1 cellular context compared by ENCODE assay signal in the genomic region with DNA sequence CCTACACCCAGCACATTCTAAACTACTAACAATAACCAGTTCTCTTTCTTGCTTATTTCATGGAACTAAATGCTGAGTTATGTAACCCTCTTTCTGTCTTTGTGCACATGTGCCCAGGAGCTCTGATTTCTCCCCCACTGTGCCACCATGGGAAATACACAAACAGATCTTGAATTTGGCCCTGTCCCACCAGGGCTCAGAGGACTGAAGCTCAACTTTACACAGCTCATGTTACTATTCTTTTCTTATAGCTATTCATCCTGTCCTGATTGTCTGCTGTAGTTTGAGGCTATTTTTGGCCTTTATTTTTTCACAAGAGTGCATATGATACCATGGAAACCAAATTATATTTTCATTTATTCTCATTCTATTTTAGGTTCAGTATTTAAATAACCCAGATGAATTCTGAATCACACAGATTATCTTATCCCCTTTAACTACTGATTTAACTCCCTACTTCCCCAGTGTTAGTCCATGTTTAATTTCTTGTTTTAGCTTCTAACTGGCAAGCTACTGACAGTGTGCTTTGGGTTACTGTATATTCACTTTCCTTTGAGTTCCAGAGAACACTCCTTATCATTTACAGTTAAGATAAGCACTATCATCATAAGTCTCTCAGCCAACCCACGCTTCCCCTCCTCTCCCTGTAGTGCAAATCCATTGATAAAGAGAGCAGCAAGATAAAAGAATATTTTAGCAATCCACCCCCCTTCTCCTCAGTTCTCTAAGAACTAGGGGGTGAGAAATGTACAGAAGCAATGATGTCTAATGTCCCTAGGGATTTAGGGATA.
TF ChIP-seq lines count a peak whose summit lies in the region.

No MANE protein-coding gene starts in this region.

TF ChIP-seq in K562, 482 proteins besides CTCF, POLR2A, EP300 and RAD21 (continued from another document and continues in another):
- TF ChIP-seq HNRNPL (IDR thresholded peaks at IDR 0.05; ENCODE audit: low read depth, low read length) = no peak
- no peak for TF ChIP-seq EWSR1 (IDR thresholded peaks at IDR 0.05; ENCODE audit: borderline replicate concordance, low read depth, partially characterized antibody)
- TF ChIP-seq HMGN3 (IDR thresholded peaks at IDR 0.05; ENCODE audit: borderline replicate concordance, extremely low read depth, insufficient read length, low read depth, low read length) = no peak
- TF ChIP-seq HNRNPUL1 (IDR thresholded peaks at IDR 0.05; ENCODE audit: low read length) = no peak
- TF ChIP-seq, protein P1, sequence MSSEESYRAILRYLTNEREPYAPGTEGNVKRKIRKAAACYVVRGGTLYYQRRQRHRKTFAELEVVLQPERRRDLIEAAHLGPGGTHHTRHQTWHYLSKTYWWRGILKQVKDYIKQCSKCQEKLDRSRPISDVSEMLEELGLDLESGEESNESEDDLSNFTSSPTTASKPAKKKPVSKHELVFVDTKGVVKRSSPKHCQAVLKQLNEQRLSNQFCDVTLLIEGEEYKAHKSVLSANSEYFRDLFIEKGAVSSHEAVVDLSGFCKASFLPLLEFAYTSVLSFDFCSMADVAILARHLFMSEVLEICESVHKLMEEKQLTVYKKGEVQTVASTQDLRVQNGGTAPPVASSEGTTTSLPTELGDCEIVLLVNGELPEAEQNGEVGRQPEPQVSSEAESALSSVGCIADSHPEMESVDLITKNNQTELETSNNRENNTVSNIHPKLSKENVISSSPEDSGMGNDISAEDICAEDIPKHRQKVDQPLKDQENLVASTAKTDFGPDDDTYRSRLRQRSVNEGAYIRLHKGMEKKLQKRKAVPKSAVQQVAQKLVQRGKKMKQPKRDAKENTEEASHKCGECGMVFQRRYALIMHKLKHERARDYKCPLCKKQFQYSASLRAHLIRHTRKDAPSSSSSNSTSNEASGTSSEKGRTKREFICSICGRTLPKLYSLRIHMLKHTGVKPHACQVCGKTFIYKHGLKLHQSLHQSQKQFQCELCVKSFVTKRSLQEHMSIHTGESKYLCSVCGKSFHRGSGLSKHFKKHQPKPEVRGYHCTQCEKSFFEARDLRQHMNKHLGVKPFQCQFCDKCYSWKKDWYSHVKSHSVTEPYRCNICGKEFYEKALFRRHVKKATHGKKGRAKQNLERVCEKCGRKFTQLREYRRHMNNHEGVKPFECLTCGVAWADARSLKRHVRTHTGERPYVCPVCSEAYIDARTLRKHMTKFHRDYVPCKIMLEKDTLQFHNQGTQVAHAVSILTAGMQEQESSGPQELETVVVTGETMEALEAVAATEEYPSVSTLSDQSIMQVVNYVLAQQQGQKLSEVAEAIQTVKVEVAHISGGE (CRISPR knock-in tag; IDR thresholded peaks at IDR 0.05) = no peak
- no peak for TF ChIP-seq ZEB2 (IDR thresholded peaks at IDR 0.05)
- TF ChIP-seq NELFE (IDR thresholded peaks at IDR 0.05; ENCODE audit: insufficient read depth, insufficient read length) = no peak
- no peak for TF ChIP-seq HEY1 (CRISPR knock-in tag; IDR thresholded peaks at IDR 0.05; ENCODE audit: borderline replicate concordance)
- TF ChIP-seq, protein P2, sequence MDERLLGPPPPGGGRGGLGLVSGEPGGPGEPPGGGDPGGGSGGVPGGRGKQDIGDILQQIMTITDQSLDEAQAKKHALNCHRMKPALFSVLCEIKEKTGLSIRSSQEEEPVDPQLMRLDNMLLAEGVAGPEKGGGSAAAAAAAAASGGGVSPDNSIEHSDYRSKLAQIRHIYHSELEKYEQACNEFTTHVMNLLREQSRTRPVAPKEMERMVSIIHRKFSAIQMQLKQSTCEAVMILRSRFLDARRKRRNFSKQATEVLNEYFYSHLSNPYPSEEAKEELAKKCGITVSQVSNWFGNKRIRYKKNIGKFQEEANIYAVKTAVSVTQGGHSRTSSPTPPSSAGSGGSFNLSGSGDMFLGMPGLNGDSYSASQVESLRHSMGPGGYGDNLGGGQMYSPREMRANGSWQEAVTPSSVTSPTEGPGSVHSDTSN (CRISPR knock-in tag; IDR thresholded peaks at IDR 0.05; ENCODE audit: low read depth) = no peak
- TF ChIP-seq, protein P2 (tag; conservative IDR thresholded peaks at IDR 0.05; ENCODE audit: low read depth) = no peak
- TF ChIP-seq, protein P3, sequence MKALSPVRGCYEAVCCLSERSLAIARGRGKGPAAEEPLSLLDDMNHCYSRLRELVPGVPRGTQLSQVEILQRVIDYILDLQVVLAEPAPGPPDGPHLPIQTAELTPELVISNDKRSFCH (CRISPR knock-in tag; IDR thresholded peaks at IDR 0.05) = no peak
- TF ChIP-seq, protein P3 (tag; IDR thresholded peaks at IDR 0.05) = no peak
- TF ChIP-seq MCM3 (IDR thresholded peaks at IDR 0.05) = no peak
- TF ChIP-seq, protein P4, sequence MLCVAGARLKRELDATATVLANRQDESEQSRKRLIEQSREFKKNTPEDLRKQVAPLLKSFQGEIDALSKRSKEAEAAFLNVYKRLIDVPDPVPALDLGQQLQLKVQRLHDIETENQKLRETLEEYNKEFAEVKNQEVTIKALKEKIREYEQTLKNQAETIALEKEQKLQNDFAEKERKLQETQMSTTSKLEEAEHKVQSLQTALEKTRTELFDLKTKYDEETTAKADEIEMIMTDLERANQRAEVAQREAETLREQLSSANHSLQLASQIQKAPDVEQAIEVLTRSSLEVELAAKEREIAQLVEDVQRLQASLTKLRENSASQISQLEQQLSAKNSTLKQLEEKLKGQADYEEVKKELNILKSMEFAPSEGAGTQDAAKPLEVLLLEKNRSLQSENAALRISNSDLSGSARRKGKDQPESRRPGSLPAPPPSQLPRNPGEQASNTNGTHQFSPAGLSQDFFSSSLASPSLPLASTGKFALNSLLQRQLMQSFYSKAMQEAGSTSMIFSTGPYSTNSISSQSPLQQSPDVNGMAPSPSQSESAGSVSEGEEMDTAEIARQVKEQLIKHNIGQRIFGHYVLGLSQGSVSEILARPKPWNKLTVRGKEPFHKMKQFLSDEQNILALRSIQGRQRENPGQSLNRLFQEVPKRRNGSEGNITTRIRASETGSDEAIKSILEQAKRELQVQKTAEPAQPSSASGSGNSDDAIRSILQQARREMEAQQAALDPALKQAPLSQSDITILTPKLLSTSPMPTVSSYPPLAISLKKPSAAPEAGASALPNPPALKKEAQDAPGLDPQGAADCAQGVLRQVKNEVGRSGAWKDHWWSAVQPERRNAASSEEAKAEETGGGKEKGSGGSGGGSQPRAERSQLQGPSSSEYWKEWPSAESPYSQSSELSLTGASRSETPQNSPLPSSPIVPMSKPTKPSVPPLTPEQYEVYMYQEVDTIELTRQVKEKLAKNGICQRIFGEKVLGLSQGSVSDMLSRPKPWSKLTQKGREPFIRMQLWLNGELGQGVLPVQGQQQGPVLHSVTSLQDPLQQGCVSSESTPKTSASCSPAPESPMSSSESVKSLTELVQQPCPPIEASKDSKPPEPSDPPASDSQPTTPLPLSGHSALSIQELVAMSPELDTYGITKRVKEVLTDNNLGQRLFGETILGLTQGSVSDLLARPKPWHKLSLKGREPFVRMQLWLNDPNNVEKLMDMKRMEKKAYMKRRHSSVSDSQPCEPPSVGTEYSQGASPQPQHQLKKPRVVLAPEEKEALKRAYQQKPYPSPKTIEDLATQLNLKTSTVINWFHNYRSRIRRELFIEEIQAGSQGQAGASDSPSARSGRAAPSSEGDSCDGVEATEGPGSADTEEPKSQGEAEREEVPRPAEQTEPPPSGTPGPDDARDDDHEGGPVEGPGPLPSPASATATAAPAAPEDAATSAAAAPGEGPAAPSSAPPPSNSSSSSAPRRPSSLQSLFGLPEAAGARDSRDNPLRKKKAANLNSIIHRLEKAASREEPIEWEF (CRISPR knock-in tag; IDR thresholded peaks at IDR 0.05) = no peak
- TF ChIP-seq ZNF764 (CRISPR knock-in tag; IDR thresholded peaks at IDR 0.05; ENCODE audit: low read depth) = no peak
- TF ChIP-seq, protein P5, sequence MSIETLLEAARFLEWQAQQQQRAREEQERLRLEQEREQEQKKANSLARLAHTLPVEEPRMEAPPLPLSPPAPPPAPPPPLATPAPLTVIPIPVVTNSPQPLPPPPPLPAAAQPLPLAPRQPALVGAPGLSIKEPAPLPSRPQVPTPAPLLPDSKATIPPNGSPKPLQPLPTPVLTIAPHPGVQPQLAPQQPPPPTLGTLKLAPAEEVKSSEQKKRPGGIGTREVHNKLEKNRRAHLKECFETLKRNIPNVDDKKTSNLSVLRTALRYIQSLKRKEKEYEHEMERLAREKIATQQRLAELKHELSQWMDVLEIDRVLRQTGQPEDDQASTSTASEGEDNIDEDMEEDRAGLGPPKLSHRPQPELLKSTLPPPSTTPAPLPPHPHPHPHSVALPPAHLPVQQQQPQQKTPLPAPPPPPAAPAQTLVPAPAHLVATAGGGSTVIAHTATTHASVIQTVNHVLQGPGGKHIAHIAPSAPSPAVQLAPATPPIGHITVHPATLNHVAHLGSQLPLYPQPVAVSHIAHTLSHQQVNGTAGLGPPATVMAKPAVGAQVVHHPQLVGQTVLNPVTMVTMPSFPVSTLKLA (conservative IDR thresholded peaks at IDR 0.05) = 0 out of 4 replicates have a peak, but pooled peaks of 1 of the 2 experiments have one; percentile 2
- TF ChIP-seq KLF16 (IDR thresholded peaks at IDR 0.05) = peak; percentile 58; the same call in 1 of the 2 replicates
- no peak for TF ChIP-seq ZNF184 (CRISPR knock-in tag; IDR thresholded peaks at IDR 0.05)
- peak in 1 of 2 experiments; percentile 56; a peak in 1 of 4 replicates for TF ChIP-seq TBL1XR1 (IDR thresholded peaks at IDR 0.05; ENCODE audit: low read length in 2 of 2)
- TF ChIP-seq CHCHD3 (CRISPR knock-in tag; IDR thresholded peaks at IDR 0.05) = no peak
- TF ChIP-seq MYBL2 (IDR thresholded peaks at IDR 0.05; ENCODE audit: low read depth) = no peak
- no peak for TF ChIP-seq MYBL2 (CRISPR knock-in tag; IDR thresholded peaks at IDR 0.05; ENCODE audit: borderline replicate concordance)
- no peak for TF ChIP-seq YY1 (IDR thresholded peaks at IDR 0.05; ENCODE audit: borderline replicate concordance in 1 of 3, control insufficient read depth in 1 of 3, extremely low read depth in 1 of 3, insufficient read depth in 3 of 3, insufficient read length in 1 of 3, insufficient replicate concordance in 2 of 3, low read depth in 1 of 3, low read length in 2 of 3)
- no peak for TF ChIP-seq ETS2 (tag; IDR thresholded peaks at IDR 0.05; ENCODE audit: borderline replicate concordance, poor library complexity, severe bottlenecking)
- TF ChIP-seq ARID1B (IDR thresholded peaks at IDR 0.05) = peak; percentile 79
- TF ChIP-seq, protein P6, sequence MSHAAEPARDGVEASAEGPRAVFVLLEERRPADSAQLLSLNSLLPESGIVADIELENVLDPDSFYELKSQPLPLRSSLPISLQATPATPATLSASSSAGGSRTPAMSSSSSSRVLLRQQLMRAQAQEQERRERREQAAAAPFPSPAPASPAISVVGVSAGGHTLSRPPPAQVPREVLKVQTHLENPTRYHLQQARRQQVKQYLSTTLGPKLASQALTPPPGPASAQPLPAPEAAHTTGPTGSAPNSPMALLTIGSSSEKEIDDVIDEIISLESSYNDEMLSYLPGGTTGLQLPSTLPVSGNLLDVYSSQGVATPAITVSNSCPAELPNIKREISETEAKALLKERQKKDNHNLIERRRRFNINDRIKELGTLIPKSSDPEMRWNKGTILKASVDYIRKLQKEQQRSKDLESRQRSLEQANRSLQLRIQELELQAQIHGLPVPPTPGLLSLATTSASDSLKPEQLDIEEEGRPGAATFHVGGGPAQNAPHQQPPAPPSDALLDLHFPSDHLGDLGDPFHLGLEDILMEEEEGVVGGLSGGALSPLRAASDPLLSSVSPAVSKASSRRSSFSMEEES (CRISPR knock-in tag; IDR thresholded peaks at IDR 0.05) = no peak
- TF ChIP-seq CCNT2 (IDR thresholded peaks at IDR 0.05; ENCODE audit: borderline replicate concordance, extremely low read depth, insufficient read length, low read depth, low read length) = peak; percentile 26
- peak; percentile 84; the same call in 1 of the 2 replicates for TF ChIP-seq DPF2 (IDR thresholded peaks at IDR 0.05)
- TF ChIP-seq MEIS2 (IDR thresholded peaks at IDR 0.05; ENCODE audit: partially characterized antibody) = peak; percentile 10
- no peak for TF ChIP-seq POLR2G (IDR thresholded peaks at IDR 0.05; ENCODE audit: low read depth, low read length)
- no peak for TF ChIP-seq SMARCB1 (IDR thresholded peaks at IDR 0.05; ENCODE audit: insufficient read length, low read depth)
- no peak for TF ChIP-seq SIX5 (IDR thresholded peaks at IDR 0.05; ENCODE audit: borderline replicate concordance in 1 of 2, insufficient read depth in 1 of 2, low read depth in 1 of 2, low read length in 2 of 2)
- TF ChIP-seq RCOR1 (IDR thresholded peaks at IDR 0.05; ENCODE audit: borderline replicate concordance in 1 of 2, low read depth in 2 of 2, low read length in 2 of 2) = peak in 1 of 2 experiments; percentile 86; a peak in 2 of 4 replicates
- no peak for TF ChIP-seq CBX2 (IDR thresholded peaks at IDR 0.05; ENCODE audit: insufficient read depth, low read length, poor library complexity, severe bottlenecking)
- no peak for TF ChIP-seq ZZZ3 (IDR thresholded peaks at IDR 0.05)
- TF ChIP-seq, protein P7, sequence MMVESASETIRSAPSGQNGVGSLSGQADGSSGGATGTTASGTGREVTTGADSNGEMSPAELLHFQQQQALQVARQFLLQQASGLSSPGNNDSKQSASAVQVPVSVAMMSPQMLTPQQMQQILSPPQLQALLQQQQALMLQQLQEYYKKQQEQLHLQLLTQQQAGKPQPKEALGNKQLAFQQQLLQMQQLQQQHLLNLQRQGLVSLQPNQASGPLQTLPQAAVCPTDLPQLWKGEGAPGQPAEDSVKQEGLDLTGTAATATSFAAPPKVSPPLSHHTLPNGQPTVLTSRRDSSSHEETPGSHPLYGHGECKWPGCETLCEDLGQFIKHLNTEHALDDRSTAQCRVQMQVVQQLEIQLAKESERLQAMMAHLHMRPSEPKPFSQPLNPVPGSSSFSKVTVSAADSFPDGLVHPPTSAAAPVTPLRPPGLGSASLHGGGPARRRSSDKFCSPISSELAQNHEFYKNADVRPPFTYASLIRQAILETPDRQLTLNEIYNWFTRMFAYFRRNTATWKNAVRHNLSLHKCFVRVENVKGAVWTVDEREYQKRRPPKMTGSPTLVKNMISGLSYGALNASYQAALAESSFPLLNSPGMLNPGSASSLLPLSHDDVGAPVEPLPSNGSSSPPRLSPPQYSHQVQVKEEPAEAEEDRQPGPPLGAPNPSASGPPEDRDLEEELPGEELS (CRISPR knock-in tag; IDR thresholded peaks at IDR 0.05; ENCODE audit: borderline replicate concordance) = no peak
- no peak for TF ChIP-seq ZNF143 (CRISPR knock-in tag; IDR thresholded peaks at IDR 0.05)
- 0 out of 2 replicates have a peak, but pooled peaks have one; percentile 9 for TF ChIP-seq FOSL1 (tag; conservative IDR thresholded peaks at IDR 0.05)
- no peak for TF ChIP-seq NUFIP1 (IDR thresholded peaks at IDR 0.05; ENCODE audit: partially characterized antibody)
- TF ChIP-seq MECOM (CRISPR knock-in tag; IDR thresholded peaks at IDR 0.05) = no peak
- no peak for TF ChIP-seq EZH2 (IDR thresholded peaks at IDR 0.05; ENCODE audit: borderline replicate concordance, low read depth, low read length)
- no peak for TF ChIP-seq KLF13 (tag; IDR thresholded peaks at IDR 0.05; ENCODE audit: borderline replicate concordance, low read depth)
- TF ChIP-seq TRIM24 (IDR thresholded peaks at IDR 0.05) = no peak
- peak; percentile 72 for TF ChIP-seq CBFA2T3 (IDR thresholded peaks at IDR 0.05)
- TF ChIP-seq NR2F6 (CRISPR knock-in tag; IDR thresholded peaks at IDR 0.05) = no peak
- TF ChIP-seq ZBED1 (IDR thresholded peaks at IDR 0.05) = no peak
- no peak for TF ChIP-seq ZNF551 (CRISPR knock-in tag; IDR thresholded peaks at IDR 0.05)
